ENCODE assay signal across 1 cellular context in genomic region chr1:203597386-203598040, GRCh38.
TF ChIP-seq lines count a peak whose summit lies in the region.

No MANE protein-coding gene starts in this region.

TF ChIP-seq in H1, 55 proteins besides CTCF, POLR2A, EP300 and RAD21:
- no peak for TF ChIP-seq CEBPB (IDR thresholded peaks at IDR 0.05; ENCODE audit: low read depth, low read length)
- no peak for TF ChIP-seq JUND (IDR thresholded peaks at IDR 0.05; ENCODE audit: low read length)
- no peak for TF ChIP-seq KDM1A (IDR thresholded peaks at IDR 0.05; ENCODE audit: borderline replicate concordance, low read length)
- no peak for TF ChIP-seq POLR2AphosphoS5 (IDR thresholded peaks at IDR 0.05; ENCODE audit: low read depth, low read length)
- no peak for TF ChIP-seq CTBP2 (IDR thresholded peaks at IDR 0.05; ENCODE audit: borderline replicate concordance, insufficient read depth, insufficient read length, low read length)
- no peak for TF ChIP-seq JUN (IDR thresholded peaks at IDR 0.05; ENCODE audit: low read depth, low read length)
- TF ChIP-seq RNF2 (IDR thresholded peaks at IDR 0.05; ENCODE audit: borderline replicate concordance, low read depth, low read length, missing control alignments, poor library complexity, severe bottlenecking) = no peak
- no peak for TF ChIP-seq BCL11A (IDR thresholded peaks at IDR 0.05; ENCODE audit: low read depth in 2 of 2, low read length in 2 of 2)
- TF ChIP-seq POU5F1 (IDR thresholded peaks at IDR 0.05; ENCODE audit: low read depth, low read length) = no peak
- no peak for TF ChIP-seq YY1 (IDR thresholded peaks at IDR 0.05; ENCODE audit: low read depth, low read length)
- TF ChIP-seq RXRA (IDR thresholded peaks at IDR 0.05; ENCODE audit: insufficient read depth, low read depth, low read length) = no peak
- TF ChIP-seq USF2 (IDR thresholded peaks at IDR 0.05; ENCODE audit: low read length) = no peak
- no peak for TF ChIP-seq SIX5 (IDR thresholded peaks at IDR 0.05; ENCODE audit: low read depth, low read length)
- TF ChIP-seq TBP (IDR thresholded peaks at IDR 0.05; ENCODE audit: low read depth, low read length) = no peak
- TF ChIP-seq EGR1 (IDR thresholded peaks at IDR 0.05; ENCODE audit: borderline replicate concordance, low read depth, low read length) = no peak
- TF ChIP-seq, protein P1, sequence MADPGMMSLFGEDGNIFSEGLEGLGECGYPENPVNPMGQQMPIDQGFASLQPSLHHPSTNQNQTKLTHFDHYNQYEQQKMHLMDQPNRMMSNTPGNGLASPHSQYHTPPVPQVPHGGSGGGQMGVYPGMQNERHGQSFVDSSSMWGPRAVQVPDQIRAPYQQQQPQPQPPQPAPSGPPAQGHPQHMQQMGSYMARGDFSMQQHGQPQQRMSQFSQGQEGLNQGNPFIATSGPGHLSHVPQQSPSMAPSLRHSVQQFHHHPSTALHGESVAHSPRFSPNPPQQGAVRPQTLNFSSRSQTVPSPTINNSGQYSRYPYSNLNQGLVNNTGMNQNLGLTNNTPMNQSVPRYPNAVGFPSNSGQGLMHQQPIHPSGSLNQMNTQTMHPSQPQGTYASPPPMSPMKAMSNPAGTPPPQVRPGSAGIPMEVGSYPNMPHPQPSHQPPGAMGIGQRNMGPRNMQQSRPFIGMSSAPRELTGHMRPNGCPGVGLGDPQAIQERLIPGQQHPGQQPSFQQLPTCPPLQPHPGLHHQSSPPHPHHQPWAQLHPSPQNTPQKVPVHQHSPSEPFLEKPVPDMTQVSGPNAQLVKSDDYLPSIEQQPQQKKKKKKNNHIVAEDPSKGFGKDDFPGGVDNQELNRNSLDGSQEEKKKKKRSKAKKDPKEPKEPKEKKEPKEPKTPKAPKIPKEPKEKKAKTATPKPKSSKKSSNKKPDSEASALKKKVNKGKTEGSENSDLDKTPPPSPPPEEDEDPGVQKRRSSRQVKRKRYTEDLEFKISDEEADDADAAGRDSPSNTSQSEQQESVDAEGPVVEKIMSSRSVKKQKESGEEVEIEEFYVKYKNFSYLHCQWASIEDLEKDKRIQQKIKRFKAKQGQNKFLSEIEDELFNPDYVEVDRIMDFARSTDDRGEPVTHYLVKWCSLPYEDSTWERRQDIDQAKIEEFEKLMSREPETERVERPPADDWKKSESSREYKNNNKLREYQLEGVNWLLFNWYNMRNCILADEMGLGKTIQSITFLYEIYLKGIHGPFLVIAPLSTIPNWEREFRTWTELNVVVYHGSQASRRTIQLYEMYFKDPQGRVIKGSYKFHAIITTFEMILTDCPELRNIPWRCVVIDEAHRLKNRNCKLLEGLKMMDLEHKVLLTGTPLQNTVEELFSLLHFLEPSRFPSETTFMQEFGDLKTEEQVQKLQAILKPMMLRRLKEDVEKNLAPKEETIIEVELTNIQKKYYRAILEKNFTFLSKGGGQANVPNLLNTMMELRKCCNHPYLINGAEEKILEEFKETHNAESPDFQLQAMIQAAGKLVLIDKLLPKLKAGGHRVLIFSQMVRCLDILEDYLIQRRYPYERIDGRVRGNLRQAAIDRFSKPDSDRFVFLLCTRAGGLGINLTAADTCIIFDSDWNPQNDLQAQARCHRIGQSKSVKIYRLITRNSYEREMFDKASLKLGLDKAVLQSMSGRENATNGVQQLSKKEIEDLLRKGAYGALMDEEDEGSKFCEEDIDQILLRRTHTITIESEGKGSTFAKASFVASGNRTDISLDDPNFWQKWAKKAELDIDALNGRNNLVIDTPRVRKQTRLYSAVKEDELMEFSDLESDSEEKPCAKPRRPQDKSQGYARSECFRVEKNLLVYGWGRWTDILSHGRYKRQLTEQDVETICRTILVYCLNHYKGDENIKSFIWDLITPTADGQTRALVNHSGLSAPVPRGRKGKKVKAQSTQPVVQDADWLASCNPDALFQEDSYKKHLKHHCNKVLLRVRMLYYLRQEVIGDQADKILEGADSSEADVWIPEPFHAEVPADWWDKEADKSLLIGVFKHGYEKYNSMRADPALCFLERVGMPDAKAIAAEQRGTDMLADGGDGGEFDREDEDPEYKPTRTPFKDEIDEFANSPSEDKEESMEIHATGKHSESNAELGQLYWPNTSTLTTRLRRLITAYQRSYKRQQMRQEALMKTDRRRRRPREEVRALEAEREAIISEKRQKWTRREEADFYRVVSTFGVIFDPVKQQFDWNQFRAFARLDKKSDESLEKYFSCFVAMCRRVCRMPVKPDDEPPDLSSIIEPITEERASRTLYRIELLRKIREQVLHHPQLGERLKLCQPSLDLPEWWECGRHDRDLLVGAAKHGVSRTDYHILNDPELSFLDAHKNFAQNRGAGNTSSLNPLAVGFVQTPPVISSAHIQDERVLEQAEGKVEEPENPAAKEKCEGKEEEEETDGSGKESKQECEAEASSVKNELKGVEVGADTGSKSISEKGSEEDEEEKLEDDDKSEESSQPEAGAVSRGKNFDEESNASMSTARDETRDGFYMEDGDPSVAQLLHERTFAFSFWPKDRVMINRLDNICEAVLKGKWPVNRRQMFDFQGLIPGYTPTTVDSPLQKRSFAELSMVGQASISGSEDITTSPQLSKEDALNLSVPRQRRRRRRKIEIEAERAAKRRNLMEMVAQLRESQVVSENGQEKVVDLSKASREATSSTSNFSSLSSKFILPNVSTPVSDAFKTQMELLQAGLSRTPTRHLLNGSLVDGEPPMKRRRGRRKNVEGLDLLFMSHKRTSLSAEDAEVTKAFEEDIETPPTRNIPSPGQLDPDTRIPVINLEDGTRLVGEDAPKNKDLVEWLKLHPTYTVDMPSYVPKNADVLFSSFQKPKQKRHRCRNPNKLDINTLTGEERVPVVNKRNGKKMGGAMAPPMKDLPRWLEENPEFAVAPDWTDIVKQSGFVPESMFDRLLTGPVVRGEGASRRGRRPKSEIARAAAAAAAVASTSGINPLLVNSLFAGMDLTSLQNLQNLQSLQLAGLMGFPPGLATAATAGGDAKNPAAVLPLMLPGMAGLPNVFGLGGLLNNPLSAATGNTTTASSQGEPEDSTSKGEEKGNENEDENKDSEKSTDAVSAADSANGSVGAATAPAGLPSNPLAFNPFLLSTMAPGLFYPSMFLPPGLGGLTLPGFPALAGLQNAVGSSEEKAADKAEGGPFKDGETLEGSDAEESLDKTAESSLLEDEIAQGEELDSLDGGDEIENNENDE (IDR thresholded peaks at IDR 0.05; ENCODE audit: insufficient replicate concordance, low read length) = no peak
